ENCODE assay signal across 8 cellular contexts in genomic region chr1:53328490-53329182, GRCh38. TPM values are rescaled to one million over a fixed set of nuclear protein-coding genes. Genes with fewer than 3 reads are reported as not detected.
DNase-seq lines count a peak whose midpoint lies in the region; ATAC-seq, FAIRE-seq and TF ChIP-seq lines count a peak whose summit lies in the region.

No MANE protein-coding gene starts in this region.

- H4K20me1 ChIP-seq in BLaER1 (peaks cover 23% of the 10 kb centered on the region), keratinocyte (ENCODE audit: control insufficient read depth, extremely low read depth, insufficient read depth, low read length) (no peaks in the 10 kb centered on the region)

- H3K4me3 ChIP-seq in BLaER1 (peak overlapping the region; percentile 98), keratinocyte (ENCODE audit: control insufficient read depth in 2 of 3, extremely low read depth in 1 of 3, insufficient read depth in 2 of 3, low read depth in 1 of 3, low read length in 3 of 3) (no peak overlapping the region)

- H3K36me3 ChIP-seq in BLaER1 (peaks cover 19% of the 10 kb centered on the region), keratinocyte (ENCODE audit: control insufficient read depth in 2 of 2, extremely low read depth in 1 of 2, insufficient read depth in 2 of 2, low read length in 2 of 2) (peaks cover 0 to 14% of the 10 kb centered on the region in 2 experiments)

- peak; percentile 38 for DNase-seq in activated naive CD8-positive, alpha-beta T cell treated with anti-CD3 and anti-CD28 coated beads for 36 hours
- DNase-seq in keratinocyte (ENCODE audit: low read depth, low spot score) (no peak), urothelium cell line (ENCODE audit: low spot score) (peak; percentile 55), NCI-H345 treated with DMSO at 0.1 percent for 48 hours (lab: John Stamatoyannopoulos, UW; ENCODE audit: unreplicated experiment) (no peak), MV-4-11 (lab: John Stamatoyannopoulos, UW) (no peak)

- no peak for FAIRE-seq in keratinocyte (lab: Jason Lieb, UNC)
- peak; percentile 20 for FAIRE-seq in urothelium cell line (lab: Jason Lieb, UNC)

- H3K4me1 Mint-ChIP-seq in IgD-negative memory B cell, result peaks cover 7 to 12% (median 11%) of the 10 kb centered on the region in 3 donors
- H3K4me1 Mint-ChIP-seq in activated naive CD8-positive, alpha-beta T cell treated with anti-CD3 and anti-CD28 coated beads for 36 hours, result peaks cover 12% of the 10 kb centered on the region

- TF ChIP-seq CTCF in keratinocyte (optimal IDR thresholded peaks at IDR 0.05 in 1 of 3, IDR thresholded peaks at IDR 0.05 in 1 of 3, conservative IDR thresholded peaks at IDR 0.05 in 1 of 3; ENCODE audit: extremely low read depth in 1 of 3, insufficient read depth in 2 of 3, low read length in 3 of 3), result no peak

- peak overlapping the region; percentile 85; the same call in 1 of the 2 replicates for H3K9ac ChIP-seq in BLaER1
- no peak overlapping the region for H3K9ac ChIP-seq in keratinocyte (ENCODE audit: control insufficient read depth, extremely low read depth, insufficient read depth, low read length)

- H3K4me1 ChIP-seq in BLaER1 (peaks cover 42% of the 10 kb centered on the region), keratinocyte (ENCODE audit: control insufficient read depth, extremely low read depth, insufficient read depth, low read length) (peaks cover 14% of the 10 kb centered on the region)

- H3K79me2 ChIP-seq in keratinocyte (ENCODE audit: control insufficient read depth, insufficient read depth, low read length), result peaks cover 23% of the 10 kb centered on the region

- dilution Hi-C loops in keratinocyte (cut with MboI; ENCODE audit: extremely low pct_ligation_motif_present, low sequenced_read_pairs), result no loop called here

- no peaks in the 10 kb centered on the region for H3K9me3 Mint-ChIP-seq in IgD-negative memory B cell
- H3K9me3 Mint-ChIP-seq in activated naive CD8-positive, alpha-beta T cell treated with anti-CD3 and anti-CD28 coated beads for 36 hours, result no peaks in the 10 kb centered on the region

- H3K9me1 ChIP-seq in keratinocyte (ENCODE audit: control insufficient read depth, extremely low read depth, insufficient read depth, low read length), result no peaks in the 10 kb centered on the region

- peak overlapping the region; percentile 90 to 98 (median 96) for H3K4me3 Mint-ChIP-seq in IgD-negative memory B cell
- H3K4me3 Mint-ChIP-seq in activated naive CD8-positive, alpha-beta T cell treated with anti-CD3 and anti-CD28 coated beads for 36 hours, result peak overlapping the region; percentile 99

- H3K4me2 ChIP-seq in BLaER1 (peak overlapping the region; percentile 89), keratinocyte (ENCODE audit: control insufficient read depth, extremely low read depth, insufficient read depth, low read depth, low read length) (peak overlapping the region; percentile 48)

- H3K27ac Mint-ChIP-seq in IgD-negative memory B cell, result peak overlapping the region in 2 of 3 donors; percentile 59 to 86
- peak overlapping the region; percentile 98 for H3K27ac Mint-ChIP-seq in activated naive CD8-positive, alpha-beta T cell treated with anti-CD3 and anti-CD28 coated beads for 36 hours

- H3K9me3 ChIP-seq in BLaER1, result no peaks in the 10 kb centered on the region
- H3K9me3 ChIP-seq in keratinocyte (ENCODE audit: control insufficient read depth, low read depth, low read length), result no peaks in the 10 kb centered on the region

- no peak for ATAC-seq in GM18517 (IDR thresholded peaks at IDR 0.05; ENCODE audit: unreplicated experiment)

- no peaks in the 10 kb centered on the region for H3K27me3 Mint-ChIP-seq in IgD-negative memory B cell
- no peaks in the 10 kb centered on the region for H3K27me3 Mint-ChIP-seq in activated naive CD8-positive, alpha-beta T cell treated with anti-CD3 and anti-CD28 coated beads for 36 hours

- H3K27ac ChIP-seq in BLaER1, result 0 out of 2 replicates have a peak overlapping the region, but pooled peaks have one; percentile 90
- no peak overlapping the region for H3K27ac ChIP-seq in keratinocyte (ENCODE audit: control insufficient read depth, insufficient read depth, low read length)

- no peaks in the 10 kb centered on the region for H3K27me3 ChIP-seq in BLaER1
- peaks cover 6% of the 10 kb centered on the region for H3K27me3 ChIP-seq in keratinocyte (ENCODE audit: control insufficient read depth, extremely low read depth, insufficient read depth, low read length)

- no peak overlapping the region for H2AFZ ChIP-seq in keratinocyte (ENCODE audit: control insufficient read depth, low read length)

- H3K36me3 Mint-ChIP-seq in IgD-negative memory B cell, result no peaks in the 10 kb centered on the region
- peaks cover 27% of the 10 kb centered on the region for H3K36me3 Mint-ChIP-seq in activated naive CD8-positive, alpha-beta T cell treated with anti-CD3 and anti-CD28 coated beads for 36 hours

RNA-seq across cellular contexts. Expression of gene LRP8, which starts 0.8 kb away (rescaled TPM):
- 0.95 TPM for polyA plus RNA-seq in IgD-negative memory B cell
- total RNA-seq in activated naive CD8-positive, alpha-beta T cell treated with anti-CD3 and anti-CD28 coated beads for 36 hours, result 10 to 100 TPM; 42.3 to 47.7 TPM
- polyA plus RNA-seq in keratinocyte, result 15.2 to 33.7 TPM (median 31.0 TPM) in 3 replicates
- polyA plus RNA-seq in keratinocyte (2011; ENCODE audit: low read depth), result 5.8 TPM
- 9.2 and 9.7 TPM in 2 replicates for polyA plus RNA-seq in keratinocyte (2011; cell fraction: cytosol; rRNA removed)
- polyA plus RNA-seq in keratinocyte (2011; cell fraction: nucleus; rRNA removed), result 63.6 and 77.0 TPM in 2 replicates
- 2.5 and 19.9 TPM in 2 replicates for polyA plus RNA-seq in keratinocyte (2012; ENCODE audit: low replicate concordance)
- polyA minus RNA-seq in keratinocyte, result 35.3 to 85.4 TPM (median 82.2 TPM) in 3 replicates
- 13.6 TPM for polyA minus RNA-seq in keratinocyte (2011; cell fraction: cytosol; rRNA and poly(A)+ RNA removed)
- 24.8 and 46.0 TPM in 2 replicates for polyA minus RNA-seq in keratinocyte (2011; cell fraction: nucleus; rRNA and poly(A)+ RNA removed)

Comparison
In these comparisons a context has a peak if more than half of its experiments do, and no peak if none do; other contexts are left out.
1. DNase-seq: peak in activated naive CD8-positive, alpha-beta T cell treated with anti-CD3 and anti-CD28 coated beads for 36 hours (single experiment) and urothelium cell line (single experiment); none in keratinocyte (single experiment), NCI-H345 treated with DMSO at 0.1 percent for 48 hours (single experiment) and MV-4-11 (single experiment).